In the genomic region with DNA sequence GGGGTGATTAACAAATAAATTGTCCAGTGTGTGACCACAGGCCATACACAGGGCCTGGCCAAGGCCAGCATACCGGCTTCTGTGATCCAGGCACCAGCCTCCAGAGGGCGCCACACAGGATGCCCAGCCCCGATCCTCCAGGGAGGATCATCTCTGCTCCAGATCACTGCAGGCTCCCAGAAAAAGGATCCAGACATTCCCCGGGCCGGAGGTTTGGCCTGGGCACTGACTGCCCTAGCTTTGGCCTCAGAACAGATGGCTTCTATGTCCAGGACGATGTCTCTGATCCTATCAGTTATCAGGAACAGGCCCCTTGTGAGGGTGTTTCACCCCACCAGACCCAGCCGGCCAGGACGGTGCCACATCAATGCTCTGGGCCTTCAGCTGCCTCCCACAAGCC, we compare ENCODE assay signal across 1 cellular context.
A peak's percentile ranks its signal among the peaks of the same experiment; 100 is the strongest.
TF ChIP-seq lines count a peak whose summit lies in the region.

No MANE protein-coding gene starts in this region.

TF ChIP-seq in H1, 55 proteins besides CTCF, POLR2A, EP300 and RAD21:
- TF ChIP-seq FOSL1 (IDR thresholded peaks at IDR 0.05; ENCODE audit: insufficient read depth, low read depth, low read length) (no peak), NRF1 (IDR thresholded peaks at IDR 0.05; ENCODE audit: low read depth, low read length) (no peak), TEAD4 (IDR thresholded peaks at IDR 0.05; ENCODE audit: low read depth, low read length) (0 out of 2 replicates have a peak, but pooled peaks have one; percentile 10), GABPA (IDR thresholded peaks at IDR 0.05; ENCODE audit: borderline replicate concordance, insufficient read depth, low read length) (peak; percentile 51; the same call in 1 of the 2 replicates), CTBP2 (IDR thresholded peaks at IDR 0.05; ENCODE audit: borderline replicate concordance, insufficient read depth, insufficient read length, low read length) (no peak), GTF2F1 (IDR thresholded peaks at IDR 0.05; ENCODE audit: borderline replicate concordance, low read depth, low read length) (no peak), ASH2L (IDR thresholded peaks at IDR 0.05; ENCODE audit: low read length) (no peak), POLR2AphosphoS5 (IDR thresholded peaks at IDR 0.05; ENCODE audit: low read depth, low read length) (no peak), ZNF274 (IDR thresholded peaks at IDR 0.05; ENCODE audit: borderline replicate concordance, extremely low read depth, low read length) (no peak), BACH1 (IDR thresholded peaks at IDR 0.05; ENCODE audit: low read length) (no peak), EZH2 (IDR thresholded peaks at IDR 0.05; ENCODE audit: low read depth, low read length, severe bottlenecking) (no peak)
- TF ChIP-seq, protein P1, sequence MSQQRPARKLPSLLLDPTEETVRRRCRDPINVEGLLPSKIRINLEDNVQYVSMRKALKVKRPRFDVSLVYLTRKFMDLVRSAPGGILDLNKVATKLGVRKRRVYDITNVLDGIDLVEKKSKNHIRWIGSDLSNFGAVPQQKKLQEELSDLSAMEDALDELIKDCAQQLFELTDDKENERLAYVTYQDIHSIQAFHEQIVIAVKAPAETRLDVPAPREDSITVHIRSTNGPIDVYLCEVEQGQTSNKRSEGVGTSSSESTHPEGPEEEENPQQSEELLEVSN (IDR thresholded peaks at IDR 0.05), result no peak
- TF ChIP-seq, protein P2, sequence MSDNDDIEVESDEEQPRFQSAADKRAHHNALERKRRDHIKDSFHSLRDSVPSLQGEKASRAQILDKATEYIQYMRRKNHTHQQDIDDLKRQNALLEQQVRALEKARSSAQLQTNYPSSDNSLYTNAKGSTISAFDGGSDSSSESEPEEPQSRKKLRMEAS (IDR thresholded peaks at IDR 0.05), result no peak
- TF ChIP-seq, protein P3, sequence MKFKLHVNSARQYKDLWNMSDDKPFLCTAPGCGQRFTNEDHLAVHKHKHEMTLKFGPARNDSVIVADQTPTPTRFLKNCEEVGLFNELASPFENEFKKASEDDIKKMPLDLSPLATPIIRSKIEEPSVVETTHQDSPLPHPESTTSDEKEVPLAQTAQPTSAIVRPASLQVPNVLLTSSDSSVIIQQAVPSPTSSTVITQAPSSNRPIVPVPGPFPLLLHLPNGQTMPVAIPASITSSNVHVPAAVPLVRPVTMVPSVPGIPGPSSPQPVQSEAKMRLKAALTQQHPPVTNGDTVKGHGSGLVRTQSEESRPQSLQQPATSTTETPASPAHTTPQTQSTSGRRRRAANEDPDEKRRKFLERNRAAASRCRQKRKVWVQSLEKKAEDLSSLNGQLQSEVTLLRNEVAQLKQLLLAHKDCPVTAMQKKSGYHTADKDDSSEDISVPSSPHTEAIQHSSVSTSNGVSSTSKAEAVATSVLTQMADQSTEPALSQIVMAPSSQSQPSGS (IDR thresholded peaks at IDR 0.05; ENCODE audit: low read length), result no peak
